ENCODE assay signal across 34 cellular contexts in the genomic region with DNA sequence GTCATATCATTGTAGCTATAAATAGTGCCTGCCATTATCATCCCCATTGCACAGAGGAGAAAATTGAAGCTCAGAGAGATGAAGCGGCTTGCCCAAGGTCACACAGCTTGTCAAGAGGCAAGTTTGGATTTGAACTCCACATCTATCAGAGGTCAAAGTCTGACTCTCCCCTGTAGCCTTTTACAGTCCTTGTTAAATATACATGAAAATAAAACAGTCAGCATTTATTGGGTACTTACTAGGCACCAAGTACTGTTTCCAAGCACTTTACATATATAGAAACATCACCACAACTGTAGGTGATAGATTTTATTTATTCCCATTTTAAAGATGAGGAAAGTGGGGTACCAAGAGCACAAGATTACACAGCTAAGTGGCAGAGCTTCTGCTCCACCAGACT.
"Had no signal": no experiment of that assay in that cellular context is flagged by ENCODE, and none has a peak within 500 bp of the region (broad histone marks: within the 10 kb centered on the region; RNA-seq: fewer than 3 reads in every experiment).

No MANE protein-coding gene starts in this region.

- H3K36me3 ChIP-seq: adrenal gland, brain microvascular endothelial cell, breast epithelium had no signal

- H3K4me1 ChIP-seq: adrenal gland, body of pancreas, breast epithelium had no signal

- H3K27me3 ChIP-seq: adrenal gland, body of pancreas, brain microvascular endothelial cell, breast epithelium had no signal

- ATAC-seq: activated CD8-positive, alpha-beta T cell treated with anti-CD3 and anti-CD28 coated beads for 36 hours; activated naive CD4-positive, alpha-beta T cell treated with anti-CD3 and anti-CD28 coated beads, Interleukin-2, amount 50 U/mL, for 72 hours; activated T-cell treated with anti-CD3 and anti-CD28 coated beads, Interleukin-2, amount 50 U/mL, for 4 hours; activated T-cell treated with anti-CD3 and anti-CD28 coated beads, Interleukin-2, amount 50 U/mL, for 72 hours; activated T-helper 17 cell treated with anti-CD3 and anti-CD28 coated beads, Interleukin-2, amount 50 U/mL, for 72 hours; body of pancreas had no signal

- DNase-seq: activated B cell treated with CpG ODN at 0.5 μM for 24 hours; activated CD4-positive, alpha-beta memory T cell treated with anti-CD3 and anti-CD28 coated beads for 36 hours; activated CD4-positive, alpha-beta T cell treated with anti-CD3 and anti-CD28 coated beads for 4 hours; activated CD4-positive, alpha-beta T cell treated with anti-CD3 and anti-CD28 coated beads, Interleukin-2, amount 10 ng/mL, durations not matched to agents 24 days and 14 days; activated CD4-positive, alpha-beta T cell treated with anti-CD3 and anti-CD28 coated beads, Interleukin-2, amount 50 U/mL, for 1 hour; activated CD4-positive, alpha-beta T cell treated with anti-CD3 and anti-CD28 coated beads, Interleukin-2, amount 50 U/mL, for 4 hours; activated CD4-positive, CD25-positive, alpha-beta regulatory T cell treated with anti-CD3 and anti-CD28 coated beads, Interleukin-2, amount 50 U/mL, for 72 hours; activated CD8-positive, alpha-beta memory T cell treated with anti-CD3 and anti-CD28 coated beads, Interleukin-2, amount 50 U/mL, for 4 hours; activated CD8-positive, alpha-beta T cell treated with anti-CD3 and anti-CD28 coated beads for 36 hours; activated effector memory CD4-positive, alpha-beta T cell treated with anti-CD3 and anti-CD28 coated beads, Interleukin-2, amount 50 U/mL, for 16 hours; activated gamma-delta T cell treated with Interleukin-2 at 50 U/mL for 16 hours; activated naive CD4-positive, alpha-beta T cell; activated naive CD4-positive, alpha-beta T cell treated with anti-CD3 and anti-CD28 coated beads for 36 hours; activated naive CD4-positive, alpha-beta T cell treated with anti-CD3 and anti-CD28 coated beads, Interleukin-2, amount 50 U/mL, for 16 hours; activated naive CD8-positive, alpha-beta T cell treated with anti-CD3 and anti-CD28 coated beads for 36 hours; activated T-cell treated with anti-CD3 and anti-CD28 coated beads for 4 hours; activated T-cell treated with anti-CD3 and anti-CD28 coated beads, Interleukin-2, amount 50 U/mL, for 1 hour; activated T-cell treated with anti-CD3 and anti-CD28 coated beads, Interleukin-2, amount 50 U/mL, for 4 hours; activated T-cell treated with anti-CD3 and anti-CD28 coated beads, Interleukin-2, amount 50 U/mL, for 72 hours; adrenal gland; amniotic stem cell; aorta; body of pancreas; brain microvascular endothelial cell; central memory CD4-positive, alpha-beta T cell; T-helper 2 cell; T-helper 9 cell had no signal

- H3K4me3 ChIP-seq: adrenal gland, body of pancreas, breast epithelium had no signal

- H3K9me3 ChIP-seq: adrenal gland, body of pancreas, breast epithelium had no signal

- FAIRE-seq: astrocyte, colon, TTC549 had no signal

- H3K27ac ChIP-seq: adrenal gland, body of pancreas, brain microvascular endothelial cell, breast epithelium, VCaP had no signal
